ENCODE assay signal across 18 cellular contexts in the genomic region with DNA sequence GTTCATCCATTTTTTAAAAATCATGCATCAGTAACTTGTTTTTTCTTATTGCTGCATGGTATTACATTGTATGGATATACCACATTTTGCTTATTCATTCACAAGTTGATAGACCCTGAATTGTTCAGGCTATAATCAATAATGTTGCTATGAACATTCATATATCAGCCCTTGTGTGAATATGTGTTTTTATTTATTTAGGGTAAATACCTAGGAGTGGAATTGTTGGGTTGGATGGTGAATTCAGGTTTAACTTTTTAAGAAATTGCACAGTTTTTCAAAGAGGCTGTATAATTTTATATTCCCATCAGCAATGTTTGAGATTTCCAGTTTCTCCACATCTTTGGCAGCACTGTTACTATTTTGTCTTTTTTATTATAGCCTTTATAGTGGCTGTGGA.
A peak's percentile ranks its signal among the peaks of the same experiment; 100 is the strongest.
DNase-seq lines count a peak whose midpoint lies in the region; ATAC-seq, FAIRE-seq and TF ChIP-seq lines count a peak whose summit lies in the region.
"Had no signal": no experiment of that assay in that cellular context is flagged by ENCODE, and none has a peak within 500 bp of the region (broad histone marks: within the 10 kb centered on the region; RNA-seq: fewer than 3 reads in every experiment).

No MANE protein-coding gene starts in this region.

- H3K4me2 ChIP-seq in A549: no peak overlapping the region

- no peaks in the 10 kb centered on the region; the same call in 2 of the 3 replicates for H3K4me1 ChIP-seq in A549
- H3K4me1 ChIP-seq: Caco-2 had no signal

- TF ChIP-seq EP300 in A549 (IDR thresholded peaks at IDR 0.05): no peak

- no peak for DNase-seq in A549 (ENCODE audit: low read depth in 1 of 2, low spot score in 1 of 2)
- no peak for DNase-seq in HL-60 (ENCODE audit: low read depth in 1 of 2, low spot score in 1 of 2)
- DNase-seq in stimulated activated naive CD8-positive, alpha-beta T cell treated with anti-CD3 and anti-CD28 coated beads, Interleukin-15, Interleukin-2, amounts not matched to agents 100 U/mL and 50 U/mL, for 24 hours: no peak
- DNase-seq: 8988T; Caco-2; Calu3; CD4-positive, alpha-beta T cell; CD8-positive, alpha-beta T cell; DMS79 treated with DMSO at 0.1 percent for 48 hours; GDM1 had no signal

- no peak for TF ChIP-seq POLR2A in A549 (IDR thresholded peaks at IDR 0.05; ENCODE audit: low read length)

- no peak for TF ChIP-seq RAD21 in A549 (conservative IDR thresholded peaks at IDR 0.05 in 1 of 2, IDR thresholded peaks at IDR 0.05 in 1 of 2)

- H3K4me3 ChIP-seq in A549: no peak overlapping the region
- no peak overlapping the region for H3K4me3 ChIP-seq in HL-60 (replicated peaks; ENCODE audit: insufficient read depth, low read length)
- H3K4me3 ChIP-seq: BLaER1 treated with 17β-estradiol and CSF1 and Interleukin-3, amounts not matched to agents 10 nM and 100 nM; GM12878 had no signal

- H3K27me3 ChIP-seq in HL-60 (ENCODE audit: insufficient read depth, poor library complexity, severe bottlenecking): no peaks in the 10 kb centered on the region
- H3K27me3 ChIP-seq: BLaER1 treated with 17β-estradiol and CSF1 and Interleukin-3, amounts not matched to agents 10 nM and 100 nM had no signal

- CTCF ChIA-PET in A549 (lab: Yijun Ruan, JAX): no interaction called here

- no peak for TF ChIP-seq CTCF in A549 (IDR thresholded peaks at IDR 0.05)
- TF ChIP-seq CTCF in HL-60 (IDR thresholded peaks at IDR 0.05; ENCODE audit: insufficient read depth, low read length): no peak

- H3K27ac ChIP-seq in A549: no peak overlapping the region
- peak overlapping the region; percentile 46 for H3K27ac ChIP-seq in HL-60 (replicated peaks)
- H3K27ac ChIP-seq: C4-2B had no signal

- no peak for ATAC-seq in A549
- no peak for ATAC-seq in HG02623 (IDR thresholded peaks at IDR 0.05; ENCODE audit: unreplicated experiment)
- ATAC-seq in HG03175 (IDR thresholded peaks at IDR 0.05; ENCODE audit: unreplicated experiment): no peak
- ATAC-seq in stimulated activated naive CD8-positive, alpha-beta T cell treated with anti-CD3 and anti-CD28 coated beads, Interleukin-15, Interleukin-2, amounts not matched to agents 100 U/mL and 50 U/mL, for 24 hours: no peak
- ATAC-seq: CD8-positive, alpha-beta T cell; GM12878 had no signal

- POLR2A ChIA-PET in A549 (lab: Yijun Ruan, JAX): no interaction called here

- peaks cover 5% of the 10 kb centered on the region; the same call in 1 of the 3 replicates for H3K9me3 ChIP-seq in A549
- H3K9me3 ChIP-seq: Caco-2 had no signal

- FAIRE-seq in A549 (lab: Jason Lieb, UNC) (peak; percentile 96), G401.6 (lab: Jason Lieb, UNC) (peak; percentile 11)
- FAIRE-seq: GM12878, GM12892, GM18507 had no signal

TF ChIP-seq in A549, 52 proteins besides CTCF, POLR2A, EP300 and RAD21:
- TF ChIP-seq ZSCAN20 (CRISPR knock-in tag; IDR thresholded peaks at IDR 0.05) (no peak), ZC3H11A (IDR thresholded peaks at IDR 0.05) (no peak), TP53 (CRISPR knock-in tag; IDR thresholded peaks at IDR 0.05) (no peak), CEBPB (IDR thresholded peaks at IDR 0.05) (no peak), CBX2 (IDR thresholded peaks at IDR 0.05; ENCODE audit: borderline replicate concordance, low read depth) (no peak), ZFP36 (IDR thresholded peaks at IDR 0.05; ENCODE audit: borderline replicate concordance, partially characterized antibody) (no peak), RNF2 (IDR thresholded peaks at IDR 0.05; ENCODE audit: borderline replicate concordance, low read depth) (no peak), RCOR1 (IDR thresholded peaks at IDR 0.05; ENCODE audit: low read depth, low read length) (no peak)
- TF ChIP-seq, protein P1, sequence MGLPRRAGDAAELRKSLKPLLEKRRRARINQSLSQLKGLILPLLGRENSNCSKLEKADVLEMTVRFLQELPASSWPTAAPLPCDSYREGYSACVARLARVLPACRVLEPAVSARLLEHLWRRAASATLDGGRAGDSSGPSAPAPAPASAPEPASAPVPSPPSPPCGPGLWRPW (IDR thresholded peaks at IDR 0.05): no peak
